1 cellular context compared by ENCODE assay signal in the genomic region with DNA sequence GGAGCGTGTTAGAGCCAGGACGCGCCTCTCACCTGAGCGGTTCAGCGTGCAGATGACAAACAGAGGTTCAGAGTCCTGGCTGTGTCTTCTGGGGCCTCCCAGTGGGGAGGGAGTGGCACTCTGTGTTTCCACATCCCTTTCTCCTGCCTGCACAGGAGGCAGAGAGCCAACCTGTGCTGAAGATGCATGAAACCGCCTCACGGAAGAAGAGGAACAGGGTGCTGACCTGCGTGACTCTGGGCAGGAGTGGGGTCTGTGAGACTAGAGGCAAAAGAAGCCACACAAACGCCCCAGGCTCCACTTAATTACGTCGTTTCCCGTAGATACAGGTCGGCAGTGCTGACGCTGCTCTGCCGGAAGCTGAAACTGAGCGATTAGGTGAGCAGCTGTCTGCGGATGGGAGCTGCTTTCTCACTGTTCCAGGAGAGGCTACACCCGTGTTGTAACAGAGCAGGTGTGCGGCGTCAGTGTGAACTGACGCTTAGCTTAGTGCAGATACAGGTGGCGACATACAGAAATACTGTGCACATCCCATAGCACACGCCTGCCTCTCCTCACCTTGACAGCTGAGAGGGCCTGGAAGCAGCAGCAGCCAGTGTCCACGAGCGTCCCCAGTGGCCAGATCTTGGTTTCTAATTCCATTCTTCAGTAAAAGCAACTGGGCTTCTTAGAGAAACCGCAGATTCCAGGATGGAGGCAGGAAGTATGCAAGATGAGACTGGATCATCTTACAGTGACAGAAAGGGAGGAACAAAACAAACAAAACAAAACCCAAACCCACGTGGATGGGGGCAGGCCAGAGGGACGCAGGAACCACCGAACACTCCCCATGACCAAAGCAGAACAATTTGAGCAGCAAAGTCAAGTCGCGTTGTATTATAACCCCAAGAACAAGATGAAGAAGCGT.
TF ChIP-seq lines count a peak whose summit lies in the region.

No MANE protein-coding gene starts in this region.

TF ChIP-seq in HEK293, 187 proteins besides CTCF, POLR2A, EP300 and RAD21 (continued from another document):
- TF ChIP-seq ZNF629 (tag by site-specific recombination; IDR thresholded peaks at IDR 0.05) = peak; percentile 71; the same call in 1 of the 2 replicates
- TF ChIP-seq OSR2 (tag by site-specific recombination; IDR thresholded peaks at IDR 0.05) = peak; percentile 70
- TF ChIP-seq ZNF785 (tag by site-specific recombination; IDR thresholded peaks at IDR 0.05) = no peak
- TF ChIP-seq WT1 (tag by site-specific recombination; IDR thresholded peaks at IDR 0.05) = peak; percentile 95
- 0 out of 2 replicates have a peak, but pooled peaks have one; percentile 15 for TF ChIP-seq ZNF501 (tag by site-specific recombination; IDR thresholded peaks at IDR 0.05)
- no peak for TF ChIP-seq ZNF639 (tag by site-specific recombination; IDR thresholded peaks at IDR 0.05)
- no peak for TF ChIP-seq ZIC2 (tag by site-specific recombination; IDR thresholded peaks at IDR 0.05)
- TF ChIP-seq ZNF843 (tag by site-specific recombination; IDR thresholded peaks at IDR 0.05) = no peak
- peak; percentile 6; the same call in 1 of the 2 replicates for TF ChIP-seq ZNF280D (tag by site-specific recombination; IDR thresholded peaks at IDR 0.05)
- TF ChIP-seq ZNF394 (tag by site-specific recombination; IDR thresholded peaks at IDR 0.05; ENCODE audit: borderline replicate concordance) = peak; percentile 89
